Comparison of ENCODE assay signal across 12 cellular contexts in genomic region chr13:24039621-24040475, GRCh38.
DNase-seq lines count a peak whose midpoint lies in the region; ATAC-seq and TF ChIP-seq lines count a peak whose summit lies in the region.
"Had no signal": no experiment of that assay in that cellular context is flagged by ENCODE, and none has a peak within 500 bp of the region (broad histone marks: within the 10 kb centered on the region; RNA-seq: fewer than 3 reads in every experiment).

No MANE protein-coding gene starts in this region.

- TF ChIP-seq CTCF in GM20000 (IDR thresholded peaks at IDR 0.05; ENCODE audit: extremely low read depth, missing control alignments) = no peak

- DNase-seq in GM20000 (ENCODE audit: low spot score) (peak; percentile 36), immature natural killer cell (no peak), left ventricle myocardium superior (no peak), HK-2 (ENCODE audit: unreplicated experiment) (no peak), left lobe of liver (ENCODE audit: low spot score) (no peak)
- DNase-seq: CD8-positive, alpha-beta memory T cell; KBM-7; SIG-M5 had no signal

- H3K27me3 Mint-ChIP-seq in immature natural killer cell (ENCODE audit: low read depth in 3 of 3) = peaks cover 0 to 3% (median 2%) of the 10 kb centered on the region in 3 donors
- H3K27me3 Mint-ChIP-seq: CD8-positive, alpha-beta memory T cell had no signal

- H3K9me3 Mint-ChIP-seq in immature natural killer cell = no peaks in the 10 kb centered on the region
- H3K9me3 Mint-ChIP-seq: CD8-positive, alpha-beta memory T cell; memory B cell had no signal

- no peaks in the 10 kb centered on the region for H3K36me3 Mint-ChIP-seq in immature natural killer cell
- H3K36me3 Mint-ChIP-seq: CD8-positive, alpha-beta memory T cell; memory B cell had no signal

- H3K27ac ChIP-seq in layer of hippocampus (ENCODE audit: low read depth, low read length) = peak overlapping the region; percentile 95

- no peaks in the 10 kb centered on the region for H3K27me3 ChIP-seq in layer of hippocampus (ENCODE audit: control insufficient read depth, insufficient read depth, low read length)

- H3K4me1 Mint-ChIP-seq in immature natural killer cell = peaks cover 0 to 7% of the 10 kb centered on the region in 2 donors

- no peak overlapping the region for H3K4me3 Mint-ChIP-seq in immature natural killer cell
- H3K4me3 Mint-ChIP-seq: CD8-positive, alpha-beta memory T cell; memory B cell had no signal

- no peak overlapping the region for H3K27ac Mint-ChIP-seq in immature natural killer cell
- H3K27ac Mint-ChIP-seq: memory B cell had no signal

- ATAC-seq in GM18498 (IDR thresholded peaks at IDR 0.05; ENCODE audit: unreplicated experiment) = peak; percentile 63
- ATAC-seq in HG03354 (IDR thresholded peaks at IDR 0.05; ENCODE audit: poor library complexity, severe bottlenecking, unreplicated experiment) = peak; percentile 82
- no peak for ATAC-seq in left ventricle myocardium superior
- no peak for ATAC-seq in left lobe of liver

- intact Hi-C loops in left ventricle myocardium superior (cut with micrococcal nuclease) = no loop called here

Comparison
In these comparisons a context has a peak if more than half of its experiments do, and no peak if none do; other contexts are left out.
1. ATAC-seq: peak in GM18498 (single experiment) and HG03354 (single experiment); none in left ventricle myocardium superior (single experiment) and left lobe of liver (single experiment).